28 cellular contexts compared by ENCODE assay signal in the genomic region with DNA sequence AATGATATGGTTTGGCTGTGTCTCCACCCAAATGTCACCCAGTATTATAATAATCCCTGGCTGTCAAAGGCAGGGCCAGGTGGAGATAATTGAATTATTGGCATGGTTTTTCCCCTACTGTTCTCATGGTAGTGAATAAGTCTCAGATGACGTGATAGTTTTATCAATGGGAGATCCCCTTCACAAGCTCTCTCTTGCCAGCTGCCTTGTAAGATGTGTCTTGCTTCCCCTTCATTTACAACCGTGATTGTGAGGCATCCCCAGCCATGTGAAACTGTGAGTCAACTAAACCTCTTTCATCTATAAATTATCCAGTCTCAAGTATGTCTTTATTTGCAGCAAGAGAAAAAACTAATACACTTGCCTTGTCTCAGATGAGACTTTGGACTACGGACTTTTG.
"Had no signal": no experiment of that assay in that cellular context is flagged by ENCODE, and none has a peak within 500 bp of the region (broad histone marks: within the 10 kb centered on the region; RNA-seq: fewer than 3 reads in every experiment).

No MANE protein-coding gene starts in this region.

- H3K4me1 ChIP-seq: colonic mucosa, esophagus muscularis mucosa, esophagus squamous epithelium, gastrocnemius medialis, gastroesophageal sphincter, heart left ventricle, heart right ventricle had no signal

- H3K4me3 ChIP-seq: colonic mucosa, coronary artery, dorsolateral prefrontal cortex, esophagus muscularis mucosa, esophagus squamous epithelium, gastrocnemius medialis, gastroesophageal sphincter, heart left ventricle, heart right ventricle had no signal

- H3K27me3 Mint-ChIP-seq: dendritic cell treated with granulocyte-macrophage colony-stimulating factor and Interleukin-4, amounts not matched to agents 40 ng/mL and 50 ng/mL, for 4 days; effector memory CD8-positive, alpha-beta T cell had no signal

- H3K27me3 ChIP-seq: colonic mucosa, dorsolateral prefrontal cortex, esophagus muscularis mucosa, esophagus squamous epithelium, gastrocnemius medialis, gastroesophageal sphincter, heart left ventricle, heart right ventricle had no signal

- H3K9me3 ChIP-seq: colonic mucosa, esophagus muscularis mucosa, gastrocnemius medialis had no signal

- FAIRE-seq: colon, endometrium, endothelial cell of umbilical vein, frontal cortex had no signal

- H3K4me1 Mint-ChIP-seq: endodermal cell had no signal

- H3K27ac Mint-ChIP-seq: dendritic cell treated with granulocyte-macrophage colony-stimulating factor and Interleukin-4, amounts not matched to agents 40 ng/mL and 50 ng/mL, for 4 days; effector memory CD8-positive, alpha-beta T cell; endodermal cell had no signal

- H3K4me3 Mint-ChIP-seq: dendritic cell treated with granulocyte-macrophage colony-stimulating factor and Interleukin-4, amounts not matched to agents 40 ng/mL and 50 ng/mL, for 4 days; effector memory CD8-positive, alpha-beta T cell; endodermal cell had no signal

- H3K27ac ChIP-seq: colonic mucosa, coronary artery, dorsolateral prefrontal cortex, epithelial cell of prostate, esophagus muscularis mucosa, esophagus squamous epithelium, gastrocnemius medialis, gastroesophageal sphincter, heart left ventricle, heart right ventricle had no signal

- H3K36me3 ChIP-seq: colonic mucosa, esophagus muscularis mucosa, esophagus squamous epithelium, gastrocnemius medialis, gastroesophageal sphincter, heart left ventricle, heart right ventricle had no signal

- ATAC-seq: effector memory CD8-positive, alpha-beta T cell; esophagus mucosa; gastrocnemius medialis; gastroesophageal sphincter; heart left ventricle; heart right ventricle had no signal

- DNase-seq: colonic mucosa; cortex of kidney; dermis blood vessel endothelial cell; dorsolateral prefrontal cortex; effector CD4-positive, alpha-beta T cell; effector CD8-positive, alpha-beta T cell; effector memory CD4-positive, alpha-beta T cell; effector memory CD8-positive, alpha-beta T cell; endodermal cell; erythroblast; esophagus squamous epithelium; foreskin fibroblast; foreskin melanocyte; gastrocnemius medialis; glutamatergic neuron; head of caudate nucleus; heart left ventricle; heart right ventricle had no signal
